ENCODE assay signal across 1 cellular context in the genomic region with DNA sequence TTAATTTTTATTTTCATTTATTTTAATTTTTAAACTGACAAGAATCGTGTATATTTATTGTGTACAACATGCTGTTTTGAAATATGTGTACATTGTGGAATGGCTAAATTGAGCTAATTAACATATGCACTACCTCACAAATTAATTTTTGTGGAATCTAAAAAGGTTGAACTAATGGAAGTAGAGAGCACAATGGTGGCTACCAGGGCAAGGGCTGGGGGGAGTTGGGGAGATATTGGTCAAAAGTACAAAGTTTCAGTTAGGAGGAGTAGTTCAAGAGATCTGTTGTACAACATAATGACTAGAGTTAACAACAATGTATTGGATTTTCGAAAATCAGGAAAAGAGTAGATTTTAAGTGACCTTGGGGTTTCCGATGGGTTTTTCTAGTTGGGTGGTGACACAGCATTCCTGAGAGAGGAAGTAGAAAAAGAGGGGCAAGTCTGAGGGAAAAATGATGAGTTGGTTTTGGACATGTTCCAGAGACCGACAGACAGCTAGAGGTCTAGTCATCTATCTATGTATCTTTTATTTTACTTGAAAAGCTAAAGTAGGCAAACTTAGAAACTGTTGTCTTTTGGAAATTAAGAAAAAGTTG.
TF ChIP-seq lines count a peak whose summit lies in the region.

No MANE protein-coding gene starts in this region.

TF ChIP-seq in HepG2, 621 proteins besides CTCF, POLR2A, EP300 and RAD21:
- TF ChIP-seq ISL2 (CRISPR knock-in tag; IDR thresholded peaks at IDR 0.05) (no peak), NFKB2 (CRISPR knock-in tag; IDR thresholded peaks at IDR 0.05; ENCODE audit: borderline replicate concordance) (no peak), ZNF260 (CRISPR knock-in tag; IDR thresholded peaks at IDR 0.05; ENCODE audit: borderline replicate concordance, low read depth) (no peak), SSRP1 (CRISPR knock-in tag; IDR thresholded peaks at IDR 0.05) (no peak), TSC22D2 (CRISPR knock-in tag; IDR thresholded peaks at IDR 0.05; ENCODE audit: borderline replicate concordance) (no peak), PHF5A (CRISPR knock-in tag; IDR thresholded peaks at IDR 0.05; ENCODE audit: low read depth, unreplicated experiment) (no peak), CBX1 (IDR thresholded peaks at IDR 0.05; ENCODE audit: low read depth) (no peak), HNF4A (CRISPR knock-in tag; IDR thresholded peaks at IDR 0.05) (peak; percentile 39; the same call in 1 of the 2 replicates), ZNF30 (CRISPR knock-in tag; IDR thresholded peaks at IDR 0.05) (no peak), ZSCAN30 (CRISPR knock-in tag; IDR thresholded peaks at IDR 0.05) (no peak), TP53 (CRISPR knock-in tag; conservative IDR thresholded peaks at IDR 0.05) (no peak), SOX5 (CRISPR knock-in tag; IDR thresholded peaks at IDR 0.05; ENCODE audit: borderline replicate concordance) (0 out of 2 replicates have a peak, but pooled peaks have one; percentile 16), ZNF329 (CRISPR knock-in tag; IDR thresholded peaks at IDR 0.05; ENCODE audit: low read depth) (no peak), RNF2 (conservative IDR thresholded peaks at IDR 0.05; ENCODE audit: low read depth) (no peak), NRL (CRISPR knock-in tag; IDR thresholded peaks at IDR 0.05; ENCODE audit: borderline replicate concordance) (no peak), MEIS1 (CRISPR knock-in tag; IDR thresholded peaks at IDR 0.05; ENCODE audit: borderline replicate concordance) (no peak), XBP1 (CRISPR knock-in tag; IDR thresholded peaks at IDR 0.05) (no peak), ZNF724P (CRISPR knock-in tag; IDR thresholded peaks at IDR 0.05; ENCODE audit: borderline replicate concordance) (no peak), PCBP2 (optimal IDR thresholded peaks at IDR 0.05; ENCODE audit: low read depth, low read length, poor library complexity, severe bottlenecking) (no peak), CREM (IDR thresholded peaks at IDR 0.05) (peak; percentile 25; the same call in 1 of the 2 replicates), CREM (CRISPR knock-in tag; IDR thresholded peaks at IDR 0.05) (no peak), HOXA3 (CRISPR knock-in tag; IDR thresholded peaks at IDR 0.05) (no peak), KLF15 (CRISPR knock-in tag; IDR thresholded peaks at IDR 0.05; ENCODE audit: borderline replicate concordance) (no peak), ASH2L (IDR thresholded peaks at IDR 0.05; ENCODE audit: insufficient read length, low read depth, low read length) (no peak), MAFK (conservative IDR thresholded peaks at IDR 0.05 in 1 of 2, IDR thresholded peaks at IDR 0.05 in 1 of 2; ENCODE audit: low read length in 2 of 2) (peak; percentile 15 to 21; a peak in 1 of 4 replicates), ZNF660 (CRISPR knock-in tag; IDR thresholded peaks at IDR 0.05; ENCODE audit: borderline replicate concordance, low read depth) (no peak), RELA (CRISPR knock-in tag; IDR thresholded peaks at IDR 0.05) (no peak), CENPT (CRISPR knock-in tag; IDR thresholded peaks at IDR 0.05; ENCODE audit: low read depth) (no peak), ZBTB3 (CRISPR knock-in tag; IDR thresholded peaks at IDR 0.05; ENCODE audit: borderline replicate concordance, low read depth) (no peak), TAF15 (IDR thresholded peaks at IDR 0.05; ENCODE audit: low read depth, low read length, poor library complexity, severe bottlenecking) (no peak), ZNF354B (CRISPR knock-in tag; IDR thresholded peaks at IDR 0.05) (no peak), ZNF343 (CRISPR knock-in tag; IDR thresholded peaks at IDR 0.05) (no peak), TRIM24 (CRISPR knock-in tag; IDR thresholded peaks at IDR 0.05) (no peak)
- TF ChIP-seq, protein P1, sequence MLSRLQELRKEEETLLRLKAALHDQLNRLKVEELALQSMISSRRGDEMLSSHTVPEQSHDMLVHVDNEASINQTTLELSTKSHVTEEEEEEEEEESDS (CRISPR knock-in tag; IDR thresholded peaks at IDR 0.05; ENCODE audit: borderline replicate concordance) = no peak
- TF ChIP-seq, protein P2, sequence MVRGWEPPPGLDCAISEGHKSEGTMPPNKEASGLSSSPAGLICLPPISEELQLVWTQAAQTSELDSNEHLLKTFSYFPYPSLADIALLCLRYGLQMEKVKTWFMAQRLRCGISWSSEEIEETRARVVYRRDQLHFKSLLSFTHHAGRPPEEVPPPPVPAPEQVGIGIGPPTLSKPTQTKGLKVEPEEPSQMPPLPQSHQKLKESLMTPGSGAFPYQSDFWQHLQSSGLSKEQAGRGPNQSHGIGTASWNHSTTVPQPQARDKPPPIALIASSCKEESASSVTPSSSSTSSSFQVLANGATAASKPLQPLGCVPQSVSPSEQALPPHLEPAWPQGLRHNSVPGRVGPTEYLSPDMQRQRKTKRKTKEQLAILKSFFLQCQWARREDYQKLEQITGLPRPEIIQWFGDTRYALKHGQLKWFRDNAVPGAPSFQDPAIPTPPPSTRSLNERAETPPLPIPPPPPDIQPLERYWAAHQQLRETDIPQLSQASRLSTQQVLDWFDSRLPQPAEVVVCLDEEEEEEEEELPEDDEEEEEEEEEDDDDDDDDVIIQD (CRISPR knock-in tag; IDR thresholded peaks at IDR 0.05; ENCODE audit: low read depth) = peak; percentile 55; the same call in 1 of the 2 replicates
- TF ChIP-seq, protein P3, sequence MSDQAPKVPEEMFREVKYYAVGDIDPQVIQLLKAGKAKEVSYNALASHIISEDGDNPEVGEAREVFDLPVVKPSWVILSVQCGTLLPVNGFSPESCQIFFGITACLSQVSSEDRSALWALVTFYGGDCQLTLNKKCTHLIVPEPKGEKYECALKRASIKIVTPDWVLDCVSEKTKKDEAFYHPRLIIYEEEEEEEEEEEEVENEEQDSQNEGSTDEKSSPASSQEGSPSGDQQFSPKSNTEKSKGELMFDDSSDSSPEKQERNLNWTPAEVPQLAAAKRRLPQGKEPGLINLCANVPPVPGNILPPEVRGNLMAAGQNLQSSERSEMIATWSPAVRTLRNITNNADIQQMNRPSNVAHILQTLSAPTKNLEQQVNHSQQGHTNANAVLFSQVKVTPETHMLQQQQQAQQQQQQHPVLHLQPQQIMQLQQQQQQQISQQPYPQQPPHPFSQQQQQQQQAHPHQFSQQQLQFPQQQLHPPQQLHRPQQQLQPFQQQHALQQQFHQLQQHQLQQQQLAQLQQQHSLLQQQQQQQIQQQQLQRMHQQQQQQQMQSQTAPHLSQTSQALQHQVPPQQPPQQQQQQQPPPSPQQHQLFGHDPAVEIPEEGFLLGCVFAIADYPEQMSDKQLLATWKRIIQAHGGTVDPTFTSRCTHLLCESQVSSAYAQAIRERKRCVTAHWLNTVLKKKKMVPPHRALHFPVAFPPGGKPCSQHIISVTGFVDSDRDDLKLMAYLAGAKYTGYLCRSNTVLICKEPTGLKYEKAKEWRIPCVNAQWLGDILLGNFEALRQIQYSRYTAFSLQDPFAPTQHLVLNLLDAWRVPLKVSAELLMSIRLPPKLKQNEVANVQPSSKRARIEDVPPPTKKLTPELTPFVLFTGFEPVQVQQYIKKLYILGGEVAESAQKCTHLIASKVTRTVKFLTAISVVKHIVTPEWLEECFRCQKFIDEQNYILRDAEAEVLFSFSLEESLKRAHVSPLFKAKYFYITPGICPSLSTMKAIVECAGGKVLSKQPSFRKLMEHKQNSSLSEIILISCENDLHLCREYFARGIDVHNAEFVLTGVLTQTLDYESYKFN (CRISPR knock-in tag; conservative IDR thresholded peaks at IDR 0.05) = peak; percentile 22; the same call in 1 of the 2 replicates
- TF ChIP-seq, protein P4, sequence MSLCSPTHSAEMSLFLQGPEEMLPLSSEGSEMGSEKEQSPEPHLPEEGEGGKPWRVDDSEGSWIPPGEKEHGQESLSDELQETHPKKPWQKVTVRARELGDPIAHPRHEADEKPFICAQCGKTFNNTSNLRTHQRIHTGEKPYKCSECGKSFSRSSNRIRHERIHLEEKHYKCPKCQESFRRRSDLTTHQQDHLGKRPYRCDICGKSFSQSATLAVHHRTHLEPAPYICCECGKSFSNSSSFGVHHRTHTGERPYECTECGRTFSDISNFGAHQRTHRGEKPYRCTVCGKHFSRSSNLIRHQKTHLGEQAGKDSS (CRISPR knock-in tag; IDR thresholded peaks at IDR 0.05; ENCODE audit: borderline replicate concordance, low read depth) = no peak
- TF ChIP-seq, protein P5, sequence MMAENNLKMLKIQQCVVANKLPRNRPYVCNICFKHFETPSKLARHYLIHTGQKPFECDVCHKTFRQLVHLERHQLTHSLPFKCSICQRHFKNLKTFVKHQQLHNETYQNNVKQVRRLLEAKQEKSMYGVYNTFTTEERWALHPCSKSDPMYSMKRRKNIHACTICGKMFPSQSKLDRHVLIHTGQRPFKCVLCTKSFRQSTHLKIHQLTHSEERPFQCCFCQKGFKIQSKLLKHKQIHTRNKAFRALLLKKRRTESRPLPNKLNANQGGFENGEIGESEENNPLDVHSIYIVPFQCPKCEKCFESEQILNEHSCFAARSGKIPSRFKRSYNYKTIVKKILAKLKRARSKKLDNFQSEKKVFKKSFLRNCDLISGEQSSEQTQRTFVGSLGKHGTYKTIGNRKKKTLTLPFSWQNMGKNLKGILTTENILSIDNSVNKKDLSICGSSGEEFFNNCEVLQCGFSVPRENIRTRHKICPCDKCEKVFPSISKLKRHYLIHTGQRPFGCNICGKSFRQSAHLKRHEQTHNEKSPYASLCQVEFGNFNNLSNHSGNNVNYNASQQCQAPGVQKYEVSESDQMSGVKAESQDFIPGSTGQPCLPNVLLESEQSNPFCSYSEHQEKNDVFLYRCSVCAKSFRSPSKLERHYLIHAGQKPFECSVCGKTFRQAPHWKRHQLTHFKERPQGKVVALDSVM (CRISPR knock-in tag; IDR thresholded peaks at IDR 0.05) = no peak
- TF ChIP-seq, protein P6, sequence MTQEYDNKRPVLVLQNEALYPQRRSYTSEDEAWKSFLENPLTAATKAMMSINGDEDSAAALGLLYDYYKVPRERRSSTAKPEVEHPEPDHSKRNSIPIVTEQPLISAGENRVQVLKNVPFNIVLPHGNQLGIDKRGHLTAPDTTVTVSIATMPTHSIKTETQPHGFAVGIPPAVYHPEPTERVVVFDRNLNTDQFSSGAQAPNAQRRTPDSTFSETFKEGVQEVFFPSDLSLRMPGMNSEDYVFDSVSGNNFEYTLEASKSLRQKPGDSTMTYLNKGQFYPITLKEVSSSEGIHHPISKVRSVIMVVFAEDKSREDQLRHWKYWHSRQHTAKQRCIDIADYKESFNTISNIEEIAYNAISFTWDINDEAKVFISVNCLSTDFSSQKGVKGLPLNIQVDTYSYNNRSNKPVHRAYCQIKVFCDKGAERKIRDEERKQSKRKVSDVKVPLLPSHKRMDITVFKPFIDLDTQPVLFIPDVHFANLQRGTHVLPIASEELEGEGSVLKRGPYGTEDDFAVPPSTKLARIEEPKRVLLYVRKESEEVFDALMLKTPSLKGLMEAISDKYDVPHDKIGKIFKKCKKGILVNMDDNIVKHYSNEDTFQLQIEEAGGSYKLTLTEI (CRISPR knock-in tag; conservative IDR thresholded peaks at IDR 0.05) = no peak
- TF ChIP-seq, protein P7, sequence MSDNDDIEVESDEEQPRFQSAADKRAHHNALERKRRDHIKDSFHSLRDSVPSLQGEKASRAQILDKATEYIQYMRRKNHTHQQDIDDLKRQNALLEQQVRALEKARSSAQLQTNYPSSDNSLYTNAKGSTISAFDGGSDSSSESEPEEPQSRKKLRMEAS (IDR thresholded peaks at IDR 0.05) = no peak
